ENCODE assay signal across 8 cellular contexts in genomic region chr1:94819945-94820746, GRCh38.
A peak's percentile ranks its signal among the peaks of the same experiment; 100 is the strongest.
DNase-seq lines count a peak whose midpoint lies in the region; ATAC-seq and TF ChIP-seq lines count a peak whose summit lies in the region.

A gene with protein sequence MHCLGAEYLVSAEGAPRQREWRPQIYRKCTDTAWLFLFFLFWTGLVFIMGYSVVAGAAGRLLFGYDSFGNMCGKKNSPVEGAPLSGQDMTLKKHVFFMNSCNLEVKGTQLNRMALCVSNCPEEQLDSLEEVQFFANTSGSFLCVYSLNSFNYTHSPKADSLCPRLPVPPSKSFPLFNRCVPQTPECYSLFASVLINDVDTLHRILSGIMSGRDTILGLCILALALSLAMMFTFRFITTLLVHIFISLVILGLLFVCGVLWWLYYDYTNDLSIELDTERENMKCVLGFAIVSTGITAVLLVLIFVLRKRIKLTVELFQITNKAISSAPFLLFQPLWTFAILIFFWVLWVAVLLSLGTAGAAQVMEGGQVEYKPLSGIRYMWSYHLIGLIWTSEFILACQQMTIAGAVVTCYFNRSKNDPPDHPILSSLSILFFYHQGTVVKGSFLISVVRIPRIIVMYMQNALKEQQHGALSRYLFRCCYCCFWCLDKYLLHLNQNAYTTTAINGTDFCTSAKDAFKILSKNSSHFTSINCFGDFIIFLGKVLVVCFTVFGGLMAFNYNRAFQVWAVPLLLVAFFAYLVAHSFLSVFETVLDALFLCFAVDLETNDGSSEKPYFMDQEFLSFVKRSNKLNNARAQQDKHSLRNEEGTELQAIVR (plus strand): TSS chr1:94820357. CDS start chr1:94820452, 95 bp downstream.

- no peaks in the 10 kb centered on the region for H3K36me3 ChIP-seq in GM06990 (ENCODE audit: control insufficient read depth, insufficient read depth, low read length)

- DNase-seq in GM06990 (ENCODE audit: extremely low read depth, insufficient read length) (no peak), LoVo (ENCODE audit: low spot score) (peak; percentile 61), fibroblast of pulmonary artery (ENCODE audit: low read depth) (peak; percentile 50), GM19240 (ENCODE audit: insufficient read length, low spot score) (no peak), amniotic stem cell (lab: John Stamatoyannopoulos, UW) (no peak)
- peak; percentile 61 for DNase-seq in activated CD8-positive, alpha-beta memory T cell treated with anti-CD3 and anti-CD28 coated beads for 24 hours

- TF ChIP-seq CTCF in GM06990 (IDR thresholded peaks at IDR 0.05; ENCODE audit: insufficient read depth, low read length, poor library complexity, severe bottlenecking) (no peak), fibroblast of pulmonary artery (IDR thresholded peaks at IDR 0.05; ENCODE audit: low read length, missing control alignments) (no peak), nephron (IDR thresholded peaks at IDR 0.05; ENCODE audit: unreplicated experiment in 3 of 3) (no peak)

- peak within 1 kb of the TSS; percentile 86 to 93 (median 93) for H3K27ac Mint-ChIP-seq in nephron

- H3K4me3 Mint-ChIP-seq in nephron = peak within 1 kb of the TSS; percentile 89 to 91 (median 91)

- ATAC-seq in HG03439 (IDR thresholded peaks at IDR 0.05; ENCODE audit: unreplicated experiment) = no peak

- H3K36me3 Mint-ChIP-seq in nephron (ENCODE audit: low read depth) = peaks cover 15% of the 10 kb centered on the region

- H3K9me3 Mint-ChIP-seq in nephron = peaks cover 10% of the 10 kb centered on the region

- peaks cover 13% of the 10 kb centered on the region for H3K27me3 Mint-ChIP-seq in nephron (ENCODE audit: low read depth)

- H3K4me3 ChIP-seq in GM06990 (replicated peaks; ENCODE audit: low read depth, low read length) (peak within 1 kb of the TSS; percentile 41), fibroblast of pulmonary artery (replicated peaks; ENCODE audit: low read depth, low read length) (peak within 1 kb of the TSS; percentile 62)

- H3K27me3 ChIP-seq in GM06990 (replicated peaks; ENCODE audit: control insufficient read depth, insufficient read depth, low read length) = no peaks in the 10 kb centered on the region; the same call in none of the 2 replicates

- peaks cover 45% of the 10 kb centered on the region for H3K4me1 Mint-ChIP-seq in nephron

Comparison
In these comparisons a context has a peak if more than half of its experiments do, and no peak if none do; other contexts are left out.
1. DNase-seq: peak in LoVo (single experiment), activated CD8-positive, alpha-beta memory T cell treated with anti-CD3 and anti-CD28 coated beads for 24 hours (single experiment) and fibroblast of pulmonary artery (single experiment); none in GM06990 (single experiment), GM19240 (single experiment) and amniotic stem cell (single experiment).